ENCODE assay signal across 18 cellular contexts in genomic region chr4:53722110-53722509, GRCh38.
A peak's percentile ranks its signal among the peaks of the same experiment; 100 is the strongest.
DNase-seq lines count a peak whose midpoint lies in the region; ATAC-seq, FAIRE-seq and TF ChIP-seq lines count a peak whose summit lies in the region.
"Had no signal": no experiment of that assay in that cellular context is flagged by ENCODE, and none has a peak within 500 bp of the region (broad histone marks: within the 10 kb centered on the region; RNA-seq: fewer than 3 reads in every experiment).

No MANE protein-coding gene starts in this region.

- no peak for TF ChIP-seq RAD21 in A549 (conservative IDR thresholded peaks at IDR 0.05 in 1 of 2, IDR thresholded peaks at IDR 0.05 in 1 of 2)
- TF ChIP-seq RAD21 in K562 (CRISPR knock-in tag; conservative IDR thresholded peaks at IDR 0.05 in 1 of 2, IDR thresholded peaks at IDR 0.05 in 1 of 2), result no peak

- H2AFZ ChIP-seq in ACC112 (ENCODE audit: low read length, unreplicated experiment), result peak overlapping the region; percentile 25
- no peak overlapping the region for H2AFZ ChIP-seq in K562 (ENCODE audit: low read depth, low read length)

- in situ Hi-C loops in K562 (cut with MboI), result no loop called here
- in situ Hi-C loops in ACHN (cut with HindIII; ENCODE audit: low pct_ligation_motif_present, low pct_unique_long_range_greater_than_20kb, low sequenced_read_pairs), result no loop called here

- H3K4me1 ChIP-seq in A549, result no peaks in the 10 kb centered on the region
- H3K4me1 ChIP-seq in ACC112 (ENCODE audit: control insufficient read depth, insufficient read depth, low read length, unreplicated experiment), result peaks cover 9% of the 10 kb centered on the region
- H3K4me1 ChIP-seq in K562 (replicated peaks in 1 of 2; ENCODE audit: control insufficient read depth in 2 of 2, insufficient read depth in 2 of 2, low read length in 2 of 2), result no peaks in the 10 kb centered on the region
- H3K4me1 ChIP-seq in esophagus muscularis mucosa, result no peaks in the 10 kb centered on the region
- peaks cover 0 to 6% (median 0%) of the 10 kb centered on the region in 12 donors for H3K4me1 ChIP-seq in heart left ventricle

- no TSS peak for BruUV-seq in K562 (replicated peaks; lab: Mats Ljungman, UMichigan)

- POLR2A ChIA-PET in A549 (lab: Yijun Ruan, JAX), result no interaction called here
- POLR2A ChIA-PET in K562 (lab: Yijun Ruan, JAX), result interaction anchor here (0.6 kb wide), 1 partner anchor 995 kb away, joined by 3 read pairs; no protein-coding TSS in a partner anchor

- H4K20me1 ChIP-seq in K562 (replicated peaks; ENCODE audit: control insufficient read depth, insufficient read depth, low read length), result no peaks in the 10 kb centered on the region; the same call in 1 of the 2 replicates

- H3K27me3 ChIP-seq in ACC112 (ENCODE audit: insufficient read depth, low read length) (no peaks in the 10 kb centered on the region), K562 (ENCODE audit: control insufficient read depth in 2 of 2, insufficient read depth in 2 of 2, low read length in 2 of 2) (no peaks in the 10 kb centered on the region), esophagus muscularis mucosa (no peaks in the 10 kb centered on the region), heart left ventricle (peaks cover 0 to 4% (median 0%) of the 10 kb centered on the region in 9 donors)

- TF ChIP-seq CTCF in A549 (IDR thresholded peaks at IDR 0.05) (no peak), K562 (IDR thresholded peaks at IDR 0.05 in 2 of 3, conservative IDR thresholded peaks at IDR 0.05 in 1 of 3; ENCODE audit: insufficient read depth in 2 of 3, low read depth in 1 of 3, low read length in 3 of 3) (no peak), esophagus muscularis mucosa (IDR thresholded peaks at IDR 0.05) (no peak), heart left ventricle (IDR thresholded peaks at IDR 0.05) (no peak)

- H3K4me3 Mint-ChIP-seq in activated T-helper 2 cell treated with anti-CD3 and anti-CD28 coated beads, Interferon-gamma antibody, Interleukin-2, Interleukin-4, amounts not matched to agents 10 μg/mL and 5 μg/mL and 100 μg/mL, durations not matched to agents 14 hours and 24 hours and 36 hours (ENCODE audit: low read depth), result no peak overlapping the region
- H3K4me3 Mint-ChIP-seq: CD4-positive, alpha-beta memory T cell had no signal

- H3K79me2 ChIP-seq in ACC112 (ENCODE audit: control insufficient read depth, insufficient read depth, low read length, unreplicated experiment) (no peaks in the 10 kb centered on the region), K562 (ENCODE audit: control insufficient read depth, insufficient read depth, low read length) (no peaks in the 10 kb centered on the region)

- WGBS in A549 (ENCODE audit: missing lambda C conversion rate), result 46% methylated on average over 1 of the region's 1 CpG
- WGBS in K562 (ENCODE audit: insufficient coverage, low coverage, missing lambda C conversion rate), result 0% methylated on average over 1 of the region's 1 CpG
- WGBS in esophagus muscularis mucosa, result 82% methylated on average over 1 of the region's 1 CpG
- WGBS in heart left ventricle, 4 donors, result 91 to 98% (median 93%) methylated on average over 1 of the region's 1 CpG

- DNase-seq in A549 (ENCODE audit: low read depth in 1 of 2, low spot score in 1 of 2) (no peak), K562 (ENCODE audit: extremely low read depth in 1 of 4, low spot score in 3 of 4) (no peak), esophagus muscularis mucosa (ENCODE audit: extremely low spot score) (peak; percentile 50), ACHN (no peak), heart left ventricle (no peak)
- DNase-seq in activated T-helper 2 cell treated with anti-CD3 and anti-CD28 coated beads, Interferon-gamma antibody, Interleukin-2, Interleukin-4, amounts not matched to agents 10 μg/mL and 5 μg/mL and 100 μg/mL, durations not matched to agents 14 hours and 24 hours and 36 hours (ENCODE audit: low spot score), result no peak
- DNase-seq: C1 segment of cervical spinal cord; Calu3; CD4-positive, alpha-beta memory T cell; COR-L47; DMS53; DND-41; GOT3; H7; HCEC 1CT had no signal

- FAIRE-seq in A549 (lab: Jason Lieb, UNC) (no peak), K562 (lab: Jason Lieb, UNC) (no peak)
- FAIRE-seq: G401.6, GM12892 had no signal

- intact Hi-C loops in K562 (cut with micrococcal nuclease) (no loop called here), esophagus muscularis mucosa (cut with DNase I) (no loop called here), heart left ventricle (cut with DNase I) (no loop called here)
- intact Hi-C loops in activated T-helper 2 cell treated with anti-CD3 and anti-CD28 coated beads, Interferon-gamma antibody, Interleukin-2, Interleukin-4, amounts not matched to agents 10 μg/mL and 5 μg/mL and 100 μg/mL, durations not matched to agents 14 hours and 24 hours and 36 hours (cut with micrococcal nuclease), result no loop called here

- no peak for TF ChIP-seq EP300 in A549 (IDR thresholded peaks at IDR 0.05)
- no peak for TF ChIP-seq EP300 in K562 (IDR thresholded peaks at IDR 0.05; ENCODE audit: low read length)
- TF ChIP-seq EP300 in esophagus muscularis mucosa (IDR thresholded peaks at IDR 0.05), result no peak

- no peak overlapping the region for H3K27ac ChIP-seq in A549
- no peak overlapping the region for H3K27ac ChIP-seq in ACC112 (ENCODE audit: low read depth, low read length)
- no peak overlapping the region for H3K27ac ChIP-seq in K562 (ENCODE audit: extremely low read depth, low read depth, low read length)
- no peak overlapping the region for H3K27ac ChIP-seq in esophagus muscularis mucosa (replicated peaks in 1 of 4)
- no peak overlapping the region for H3K27ac ChIP-seq in heart left ventricle

- H3K4me1 Mint-ChIP-seq in activated T-helper 2 cell treated with anti-CD3 and anti-CD28 coated beads, Interferon-gamma antibody, Interleukin-2, Interleukin-4, amounts not matched to agents 10 μg/mL and 5 μg/mL and 100 μg/mL, durations not matched to agents 14 hours and 24 hours and 36 hours (ENCODE audit: low read depth), result no peaks in the 10 kb centered on the region
- H3K4me1 Mint-ChIP-seq: CD4-positive, alpha-beta memory T cell had no signal

- H3K27ac Mint-ChIP-seq in activated T-helper 2 cell treated with anti-CD3 and anti-CD28 coated beads, Interferon-gamma antibody, Interleukin-2, Interleukin-4, amounts not matched to agents 10 μg/mL and 5 μg/mL and 100 μg/mL, durations not matched to agents 14 hours and 24 hours and 36 hours, result no peak overlapping the region
- H3K27ac Mint-ChIP-seq: CD4-positive, alpha-beta memory T cell had no signal

- H3K4me3 ChIP-seq in A549, result no peak overlapping the region
- no peak overlapping the region for H3K4me3 ChIP-seq in ACC112 (ENCODE audit: low read depth, low read length)
- H3K4me3 ChIP-seq in K562, result no peak overlapping the region
- no peak overlapping the region for H3K4me3 ChIP-seq in esophagus muscularis mucosa
- H3K4me3 ChIP-seq in heart left ventricle, result no peak overlapping the region

- no peak overlapping the region for H3K9ac ChIP-seq in K562 (ENCODE audit: insufficient read depth in 1 of 2, low read depth in 2 of 2, low read length in 2 of 2)

- no peak for TF ChIP-seq POLR2A in A549 (IDR thresholded peaks at IDR 0.05; ENCODE audit: low read length)
- TF ChIP-seq POLR2A in K562 (conservative IDR thresholded peaks at IDR 0.05), result no peak
- TF ChIP-seq POLR2A in esophagus muscularis mucosa (IDR thresholded peaks at IDR 0.05; ENCODE audit: low read depth), result no peak
- no peak for TF ChIP-seq POLR2A in heart left ventricle (IDR thresholded peaks at IDR 0.05)

- ATAC-seq in A549 (no peak), K562 (no peak), heart left ventricle (no peak)

- no peaks in the 10 kb centered on the region for H3K9me1 ChIP-seq in K562 (ENCODE audit: control insufficient read depth, insufficient read depth, low read length)

- H3K9me3 Mint-ChIP-seq in activated T-helper 2 cell treated with anti-CD3 and anti-CD28 coated beads, Interferon-gamma antibody, Interleukin-2, Interleukin-4, amounts not matched to agents 10 μg/mL and 5 μg/mL and 100 μg/mL, durations not matched to agents 14 hours and 24 hours and 36 hours, result no peaks in the 10 kb centered on the region

- no peak overlapping the region for H3K4me2 ChIP-seq in A549
- no peak overlapping the region for H3K4me2 ChIP-seq in K562 (ENCODE audit: insufficient read depth, low read length)

- H3K36me3 ChIP-seq in ACC112 (ENCODE audit: insufficient read depth, low read length) (no peaks in the 10 kb centered on the region), K562 (ENCODE audit: control insufficient read depth, insufficient read depth, low read length) (no peaks in the 10 kb centered on the region), esophagus muscularis mucosa (no peaks in the 10 kb centered on the region), heart left ventricle (no peaks in the 10 kb centered on the region)

- CTCF ChIA-PET in A549 (lab: Yijun Ruan, JAX), result no interaction called here
- CTCF ChIA-PET in K562 (lab: Yijun Ruan, JAX; ENCODE audit: low intra/inter-chr PET ratio), result no interaction called here

- H3K27me3 Mint-ChIP-seq in activated T-helper 2 cell treated with anti-CD3 and anti-CD28 coated beads, Interferon-gamma antibody, Interleukin-2, Interleukin-4, amounts not matched to agents 10 μg/mL and 5 μg/mL and 100 μg/mL, durations not matched to agents 14 hours and 24 hours and 36 hours (ENCODE audit: low read depth), result peaks cover 2% of the 10 kb centered on the region

- no peaks in the 10 kb centered on the region for H3K36me3 Mint-ChIP-seq in activated T-helper 2 cell treated with anti-CD3 and anti-CD28 coated beads, Interferon-gamma antibody, Interleukin-2, Interleukin-4, amounts not matched to agents 10 μg/mL and 5 μg/mL and 100 μg/mL, durations not matched to agents 14 hours and 24 hours and 36 hours (ENCODE audit: low read depth)
- H3K36me3 Mint-ChIP-seq: CD4-positive, alpha-beta memory T cell had no signal

- H3K9me3 ChIP-seq in A549, result no peaks in the 10 kb centered on the region
- H3K9me3 ChIP-seq in K562 (replicated peaks; ENCODE audit: control insufficient read depth, insufficient read depth, low read depth, low read length), result no peaks in the 10 kb centered on the region
- no peaks in the 10 kb centered on the region for H3K9me3 ChIP-seq in esophagus muscularis mucosa
- no peaks in the 10 kb centered on the region for H3K9me3 ChIP-seq in heart left ventricle

TF ChIP-seq in A549, 52 proteins besides CTCF, POLR2A, EP300 and RAD21:
- TF ChIP-seq MAZ (IDR thresholded peaks at IDR 0.05; ENCODE audit: borderline replicate concordance, low read depth, low read length), result no peak
- TF ChIP-seq MAFK (IDR thresholded peaks at IDR 0.05; ENCODE audit: partially characterized antibody), result peak; percentile 83
- TF ChIP-seq EHF (CRISPR knock-in tag; IDR thresholded peaks at IDR 0.05), result no peak

TF ChIP-seq in K562, 482 proteins besides CTCF, POLR2A, EP300 and RAD21 (continues in another document):
- no peak for TF ChIP-seq TBP (optimal IDR thresholded peaks at IDR 0.05; ENCODE audit: low read depth, low read length)

Comparison
In these comparisons a context has a peak if more than half of its experiments do, and no peak if none do; other contexts are left out.
1. Of the 35 proteins assayed by ChIP-seq in both K562 and A549: peak only in K562: none; only in A549: none; in both: MAFK; in neither: 34.